Comparison of ENCODE assay signal across 8 cellular contexts in the genomic region with DNA sequence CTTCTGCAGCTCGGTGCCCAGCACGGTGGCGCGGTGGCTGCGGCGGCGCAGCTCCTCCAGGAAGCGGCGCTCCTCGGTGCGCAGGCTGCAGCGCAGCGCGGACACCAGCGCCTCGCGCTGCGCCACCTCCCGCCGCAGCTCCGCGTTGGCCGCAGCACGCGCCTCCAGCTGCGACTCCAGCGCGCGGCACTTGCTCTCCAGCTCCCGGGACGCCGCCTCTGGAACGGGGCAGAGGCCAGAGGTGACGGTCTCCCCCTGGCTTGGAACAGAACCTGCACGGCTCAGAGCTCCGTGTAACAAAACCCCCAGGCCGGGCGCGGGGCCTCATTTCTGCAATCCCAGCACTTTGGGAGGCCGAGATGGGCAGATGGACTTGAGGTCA. TPM values are rescaled to one million over a fixed set of nuclear protein-coding genes. Genes with fewer than 3 reads are reported as not detected.
DNase-seq lines count a peak whose midpoint lies in the region; ATAC-seq and TF ChIP-seq lines count a peak whose summit lies in the region.
"Had no signal": no experiment of that assay in that cellular context is flagged by ENCODE, and none has a peak within 500 bp of the region (broad histone marks: within the 10 kb centered on the region; RNA-seq: fewer than 3 reads in every experiment).

No MANE protein-coding gene starts in this region.

- H3K27me3 ChIP-seq in smooth muscle cell (ENCODE audit: low read depth), result peaks cover 18% of the 10 kb centered on the region

- no peaks in the 10 kb centered on the region for H4K20me1 ChIP-seq in smooth muscle cell (ENCODE audit: low read depth)

- no peak for ATAC-seq in HG03108 (IDR thresholded peaks at IDR 0.05; ENCODE audit: unreplicated experiment)

- TF ChIP-seq CTCF in smooth muscle cell (IDR thresholded peaks at IDR 0.05; ENCODE audit: borderline replicate concordance, insufficient read depth, poor library complexity, severe bottlenecking), result no peak

- 3% methylated on average over 22 of the region's 40 CpGs for WGBS in smooth muscle cell (ENCODE audit: low lambda C conversion rate)

- H3F3A ChIP-seq in smooth muscle cell (ENCODE audit: low read depth), result no peaks in the 10 kb centered on the region

- no peak overlapping the region for H3K27ac ChIP-seq in smooth muscle cell (ENCODE audit: low read depth)

- peaks cover 3% of the 10 kb centered on the region for H3K4me1 ChIP-seq in smooth muscle cell (ENCODE audit: low read depth)

- H3K36me3 ChIP-seq in smooth muscle cell (ENCODE audit: low read depth), result no peaks in the 10 kb centered on the region

- no peak overlapping the region for H2AFZ ChIP-seq in smooth muscle cell (ENCODE audit: low read depth)

- no peaks in the 10 kb centered on the region for H3K9me3 ChIP-seq in smooth muscle cell (replicated peaks; ENCODE audit: low read depth)

- no peak overlapping the region for H3K4me3 ChIP-seq in Jurkat, Clone E6-1 (ENCODE audit: low read length)
- peak overlapping the region; percentile 34 for H3K4me3 ChIP-seq in smooth muscle cell

- DNase-seq in Jurkat, Clone E6-1 (ENCODE audit: low read depth, low spot score), result peak; percentile 22
- peak; percentile 42 for DNase-seq in activated naive CD4-positive, alpha-beta T cell treated with Interleukin-2 at 50 U/mL for 16 hours
- DNase-seq in hepatic stellate cell (ENCODE audit: low spot score) (peak; percentile 56), smooth muscle cell (lab: John Stamatoyannopoulos, UW; ENCODE audit: unreplicated experiment) (no peak), OCI-M2 (lab: John Stamatoyannopoulos, UW; ENCODE audit: unreplicated experiment) (no peak), NCI-H526 (lab: John Stamatoyannopoulos, UW) (no peak)

- no peak overlapping the region for H3K9ac ChIP-seq in smooth muscle cell (ENCODE audit: low read depth)

- H3K79me2 ChIP-seq in smooth muscle cell (ENCODE audit: low read depth), result no peaks in the 10 kb centered on the region

- H3K4me2 ChIP-seq in smooth muscle cell, result peak overlapping the region; percentile 85

RNA-seq across cellular contexts. Expression of gene CLUH, which starts 13.2 kb away (rescaled TPM):
- 50.4 TPM for polyA plus RNA-seq in Jurkat, Clone E6-1 (2012; ENCODE audit: insufficient read depth, insufficient read length)
- total RNA-seq in smooth muscle cell, result 13.4 and 54.7 TPM in 2 replicates
- 15.4 and 26.8 TPM in 2 replicates for polyA plus RNA-seq in smooth muscle cell

RNA-seq across cellular contexts. Expression of gene CCDC92B, which starts 24.7 kb away (rescaled TPM):
- polyA plus RNA-seq in Jurkat, Clone E6-1 (2012; ENCODE audit: insufficient read depth, insufficient read length), result not detected
- total RNA-seq in smooth muscle cell, result not detected in 2 replicates
- not detected in 2 replicates for polyA plus RNA-seq in smooth muscle cell
- total RNA-seq: RPMI7951 had no signal

Comparison
In these comparisons a context has a peak if more than half of its experiments do, and no peak if none do; other contexts are left out.
1. DNase-seq: peak in Jurkat, Clone E6-1 (single experiment), activated naive CD4-positive, alpha-beta T cell treated with Interleukin-2 at 50 U/mL for 16 hours (single experiment) and hepatic stellate cell (single experiment); none in smooth muscle cell (single experiment), OCI-M2 (single experiment) and NCI-H526 (0 of 2).